ENCODE assay signal across 11 cellular contexts in genomic region chr17:31491794-31492171, GRCh38.
DNase-seq lines count a peak whose midpoint lies in the region; ATAC-seq lines count a peak whose summit lies in the region.
"Had no signal": no experiment of that assay in that cellular context is flagged by ENCODE, and none has a peak within 500 bp of the region (broad histone marks: within the 10 kb centered on the region; RNA-seq: fewer than 3 reads in every experiment).

No MANE protein-coding gene starts in this region.

- peaks cover 89% of the 10 kb centered on the region for H3K4me1 Mint-ChIP-seq in stimulated activated naive CD8-positive, alpha-beta T cell treated with anti-CD3 and anti-CD28 coated beads, Interleukin-15, Interleukin-2, amounts not matched to agents 100 ng/mL and 50 ng/mL, for 24 hours (ENCODE audit: low read depth)
- H3K4me1 Mint-ChIP-seq in activated T-helper 1 cell treated with anti-CD3 and anti-CD28 coated beads, Interleukin-12 subunit alpha, Interleukin-12 subunit beta, Interleukin-2, Interleukin-4 antibody, amounts not matched to agents 30 ng/mL and 10 ng/mL and 1 ng/mL, durations not matched to agents 14 hours and 24 hours and 36 hours (ENCODE audit: low read depth): peaks cover 76% of the 10 kb centered on the region

- H3K4me1 ChIP-seq in muscle layer of duodenum (ENCODE audit: control insufficient read depth in 1 of 2, insufficient read depth in 2 of 2, low read length in 2 of 2): peaks cover 11 to 13% of the 10 kb centered on the region in 2 donors

- H3K27ac Mint-ChIP-seq in stimulated activated naive CD8-positive, alpha-beta T cell treated with anti-CD3 and anti-CD28 coated beads, Interleukin-15, Interleukin-2, amounts not matched to agents 100 ng/mL and 50 ng/mL, for 24 hours: peak overlapping the region; percentile 66
- peak overlapping the region; percentile 45 for H3K27ac Mint-ChIP-seq in activated T-helper 1 cell treated with anti-CD3 and anti-CD28 coated beads, Interleukin-12 subunit alpha, Interleukin-12 subunit beta, Interleukin-2, Interleukin-4 antibody, amounts not matched to agents 30 ng/mL and 10 ng/mL and 1 ng/mL, durations not matched to agents 14 hours and 24 hours and 36 hours

- no peak overlapping the region for H3K4me3 ChIP-seq in muscle layer of duodenum (ENCODE audit: low read depth in 1 of 2, low read length in 2 of 2)

- H3K36me3 ChIP-seq in muscle layer of duodenum (ENCODE audit: control insufficient read depth in 1 of 2, insufficient read depth in 2 of 2, low read length in 2 of 2): no peaks in the 10 kb centered on the region
- H3K36me3 ChIP-seq: brain microvascular endothelial cell had no signal

- intact Hi-C loops in activated T-helper 1 cell treated with anti-CD3 and anti-CD28 coated beads, Interleukin-12 subunit alpha, Interleukin-12 subunit beta, Interleukin-2, Interleukin-4 antibody, amounts not matched to agents 30 ng/mL and 10 ng/mL and 1 ng/mL, durations not matched to agents 14 hours and 24 hours and 36 hours (cut with micrococcal nuclease): loop anchor here (2.0 to 5.0 kb wide), 2 partner anchors 173 to 366 kb away; partner anchors contain the start of gene COPRS

- no peaks in the 10 kb centered on the region for H3K9me3 ChIP-seq in muscle layer of duodenum (ENCODE audit: control insufficient read depth in 1 of 2, low read length in 2 of 2)

- peak overlapping the region; percentile 1 for H3K27ac ChIP-seq in muscle layer of duodenum (ENCODE audit: low read length)
- H3K27ac ChIP-seq: brain microvascular endothelial cell had no signal

- DNase-seq in stimulated activated naive CD8-positive, alpha-beta T cell treated with anti-CD3 and anti-CD28 coated beads, Interleukin-15, Interleukin-2, amounts not matched to agents 100 U/mL and 50 U/mL, for 24 hours: no peak
- DNase-seq in activated T-helper 1 cell treated with anti-CD3 and anti-CD28 coated beads, Interleukin-12 subunit alpha, Interleukin-12 subunit beta, Interleukin-2, Interleukin-4 antibody, amounts not matched to agents 30 ng/mL and 10 ng/mL and 1 ng/mL, durations not matched to agents 14 hours and 24 hours and 36 hours (ENCODE audit: low spot score): no peak
- DNase-seq in 8988T (no peak), globus pallidus (ENCODE audit: low spot score) (no peak)
- no peak for DNase-seq in stimulated activated CD4-positive, alpha-beta T cell treated with anti-CD3 and anti-CD28 coated beads, Interleukin-2, amount 100 ng/mL, for 24 hours
- DNase-seq: brain microvascular endothelial cell; COR-L47; stimulated activated CD4-positive, alpha-beta T cell treated with anti-CD3 and anti-CD28 coated beads, Interleukin-1b, Interleukin-23, amount 100 ng/mL, for 48 hours had no signal

- no peak for ATAC-seq in stimulated activated naive CD8-positive, alpha-beta T cell treated with anti-CD3 and anti-CD28 coated beads, Interleukin-15, Interleukin-2, amounts not matched to agents 100 U/mL and 50 U/mL, for 24 hours
- ATAC-seq in GM21515 (IDR thresholded peaks at IDR 0.05; ENCODE audit: unreplicated experiment): no peak

- H3K9me3 Mint-ChIP-seq in stimulated activated naive CD8-positive, alpha-beta T cell treated with anti-CD3 and anti-CD28 coated beads, Interleukin-15, Interleukin-2, amounts not matched to agents 100 ng/mL and 50 ng/mL, for 24 hours: no peaks in the 10 kb centered on the region
- no peaks in the 10 kb centered on the region for H3K9me3 Mint-ChIP-seq in activated T-helper 1 cell treated with anti-CD3 and anti-CD28 coated beads, Interleukin-12 subunit alpha, Interleukin-12 subunit beta, Interleukin-2, Interleukin-4 antibody, amounts not matched to agents 30 ng/mL and 10 ng/mL and 1 ng/mL, durations not matched to agents 14 hours and 24 hours and 36 hours

- H3K27me3 Mint-ChIP-seq in stimulated activated naive CD8-positive, alpha-beta T cell treated with anti-CD3 and anti-CD28 coated beads, Interleukin-15, Interleukin-2, amounts not matched to agents 100 ng/mL and 50 ng/mL, for 24 hours: no peaks in the 10 kb centered on the region
- H3K27me3 Mint-ChIP-seq in activated T-helper 1 cell treated with anti-CD3 and anti-CD28 coated beads, Interleukin-12 subunit alpha, Interleukin-12 subunit beta, Interleukin-2, Interleukin-4 antibody, amounts not matched to agents 30 ng/mL and 10 ng/mL and 1 ng/mL, durations not matched to agents 14 hours and 24 hours and 36 hours (ENCODE audit: insufficient read depth): no peaks in the 10 kb centered on the region

- H3K4me3 Mint-ChIP-seq in stimulated activated naive CD8-positive, alpha-beta T cell treated with anti-CD3 and anti-CD28 coated beads, Interleukin-15, Interleukin-2, amounts not matched to agents 100 ng/mL and 50 ng/mL, for 24 hours: peak overlapping the region; percentile 31
- H3K4me3 Mint-ChIP-seq in activated T-helper 1 cell treated with anti-CD3 and anti-CD28 coated beads, Interleukin-12 subunit alpha, Interleukin-12 subunit beta, Interleukin-2, Interleukin-4 antibody, amounts not matched to agents 30 ng/mL and 10 ng/mL and 1 ng/mL, durations not matched to agents 14 hours and 24 hours and 36 hours: peak overlapping the region; percentile 59

- H3K27me3 ChIP-seq in muscle layer of duodenum (ENCODE audit: low read depth, low read length): no peaks in the 10 kb centered on the region

- H3K36me3 Mint-ChIP-seq in stimulated activated naive CD8-positive, alpha-beta T cell treated with anti-CD3 and anti-CD28 coated beads, Interleukin-15, Interleukin-2, amounts not matched to agents 100 ng/mL and 50 ng/mL, for 24 hours (ENCODE audit: low read depth): no peaks in the 10 kb centered on the region
- peaks cover 5% of the 10 kb centered on the region for H3K36me3 Mint-ChIP-seq in activated T-helper 1 cell treated with anti-CD3 and anti-CD28 coated beads, Interleukin-12 subunit alpha, Interleukin-12 subunit beta, Interleukin-2, Interleukin-4 antibody, amounts not matched to agents 30 ng/mL and 10 ng/mL and 1 ng/mL, durations not matched to agents 14 hours and 24 hours and 36 hours (ENCODE audit: low read depth)
